9 cellular contexts compared by ENCODE assay signal in genomic region chr4:110510955-110511544, GRCh38. TPM values are rescaled to one million over a fixed set of nuclear protein-coding genes. Genes with fewer than 3 reads are reported as not detected.
DNase-seq lines count a peak whose midpoint lies in the region; ATAC-seq, FAIRE-seq and TF ChIP-seq lines count a peak whose summit lies in the region.
"Had no signal": no experiment of that assay in that cellular context is flagged by ENCODE, and none has a peak within 500 bp of the region (broad histone marks: within the 10 kb centered on the region; RNA-seq: fewer than 3 reads in every experiment).

No MANE protein-coding gene starts in this region.

- TF ChIP-seq CTCF in MCF 10A (IDR thresholded peaks at IDR 0.05; ENCODE audit: unreplicated experiment), result peak; percentile 84
- peak; percentile 55 for TF ChIP-seq CTCF in kidney (IDR thresholded peaks at IDR 0.05; ENCODE audit: borderline replicate concordance, extremely low read depth, insufficient read depth)
- TF ChIP-seq CTCF in upper lobe of right lung (IDR thresholded peaks at IDR 0.05), result peak; percentile 79

- H3K4me3 Mint-ChIP-seq in activated CD8-positive, alpha-beta memory T cell treated with anti-CD3 and anti-CD28 coated beads, Interleukin-2, amount 10 ng/mL, durations not matched to agents 7 days and 5 days, result no peak overlapping the region
- no peak overlapping the region for H3K4me3 Mint-ChIP-seq in MCF 10A (ENCODE audit: unreplicated experiment)
- H3K4me3 Mint-ChIP-seq: activated naive CD4-positive, alpha-beta T cell treated with anti-CD3 and anti-CD28 coated beads, Interleukin-2, amount 50 U/mL, for 24 hours had no signal

- DNase-seq in activated CD8-positive, alpha-beta memory T cell treated with anti-CD3 and anti-CD28 coated beads, Interleukin-2, amount 10 ng/mL, durations not matched to agents 7 days and 5 days, result no peak
- no peak for DNase-seq in activated CD8-positive, alpha-beta memory T cell treated with anti-CD3 and anti-CD28 coated beads, Interleukin-2, amount 50 U/mL, for 4 hours
- DNase-seq in NCI-H510A (lab: John Stamatoyannopoulos, UW) (peak; percentile 3), MCF 10A (ENCODE audit: unreplicated experiment) (peak; percentile 68), kidney (no peak), upper lobe of right lung (no peak)

- peak; percentile 90 for FAIRE-seq in kidney (lab: Jason Lieb, UNC)

- peaks cover 9% of the 10 kb centered on the region for H3K4me1 Mint-ChIP-seq in activated CD8-positive, alpha-beta memory T cell treated with anti-CD3 and anti-CD28 coated beads, Interleukin-2, amount 10 ng/mL, durations not matched to agents 7 days and 5 days
- H3K4me1 Mint-ChIP-seq in MCF 10A (ENCODE audit: insufficient read depth, unreplicated experiment), result no peaks in the 10 kb centered on the region

- no peak overlapping the region for H3K4me3 ChIP-seq in kidney (ENCODE audit: low read length in 2 of 2)
- H3K4me3 ChIP-seq in upper lobe of right lung, result no peak overlapping the region

- CTCF ChIA-PET in activated CD8-positive, alpha-beta memory T cell treated with anti-CD3 and anti-CD28 coated beads, Interleukin-2, amount 10 ng/mL, durations not matched to agents 7 days and 5 days (lab: Charles Lee), result interaction anchor here (1.0 to 12.6 kb wide), 7 partner anchors 167 to 810 kb away, joined by 3 to 212 read pairs (median 4); no protein-coding TSS in a partner anchor
- CTCF ChIA-PET in MCF 10A (lab: Yijun Ruan, JAX), result interaction anchor here (0.6 to 17.4 kb wide), 42 partner anchors 7 to 1162 kb away, joined by 3 to 744 read pairs (median 4); partner anchors contain the start of gene ELOVL6

- H3K27ac ChIP-seq in kidney (ENCODE audit: low read depth in 2 of 2, low read length in 2 of 2), result no peak overlapping the region
- no peak overlapping the region for H3K27ac ChIP-seq in upper lobe of right lung

- intact Hi-C loops in MCF 10A (cut with micrococcal nuclease) (loop anchor here (1.0 kb wide), 2 partner anchors 506 to 512 kb away; no protein-coding TSS in a partner anchor), kidney (cut with DNase I) (loop anchor here (5.0 kb wide), 2 partner anchors 194 to 509 kb away; no protein-coding TSS in a partner anchor), upper lobe of right lung (cut with DNase I) (loop anchor here (10.0 kb wide), 1 partner anchor 196 kb away; no protein-coding TSS in a partner anchor)

- H3K27ac Mint-ChIP-seq in activated CD8-positive, alpha-beta memory T cell treated with anti-CD3 and anti-CD28 coated beads, Interleukin-2, amount 10 ng/mL, durations not matched to agents 7 days and 5 days, result no peak overlapping the region
- H3K27ac Mint-ChIP-seq in MCF 10A (ENCODE audit: low read depth, unreplicated experiment), result no peak overlapping the region
- H3K27ac Mint-ChIP-seq: activated naive CD4-positive, alpha-beta T cell treated with anti-CD3 and anti-CD28 coated beads, Interleukin-2, amount 50 U/mL, for 24 hours had no signal

- peak; percentile 74 for ATAC-seq in activated CD8-positive, alpha-beta memory T cell treated with anti-CD3 and anti-CD28 coated beads, Interleukin-2, amount 10 ng/mL, durations not matched to agents 7 days and 5 days
- ATAC-seq in HG03103 (IDR thresholded peaks at IDR 0.05; ENCODE audit: low read depth, unreplicated experiment) (peak; percentile 48), upper lobe of right lung (peak; percentile 75), HG03571 (IDR thresholded peaks at IDR 0.05; ENCODE audit: unreplicated experiment) (no peak)

- H3K36me3 ChIP-seq in kidney (ENCODE audit: control insufficient read depth in 1 of 2, insufficient read depth in 2 of 2, low read length in 2 of 2) (no peaks in the 10 kb centered on the region), upper lobe of right lung (no peaks in the 10 kb centered on the region)

- no peaks in the 10 kb centered on the region for H3K9me3 Mint-ChIP-seq in activated CD8-positive, alpha-beta memory T cell treated with anti-CD3 and anti-CD28 coated beads, Interleukin-2, amount 10 ng/mL, durations not matched to agents 7 days and 5 days (ENCODE audit: low read depth)
- H3K9me3 Mint-ChIP-seq in MCF 10A (ENCODE audit: unreplicated experiment), result no peaks in the 10 kb centered on the region
- H3K9me3 Mint-ChIP-seq: activated naive CD4-positive, alpha-beta T cell treated with anti-CD3 and anti-CD28 coated beads, Interleukin-2, amount 50 U/mL, for 24 hours had no signal

- H3K9ac ChIP-seq in kidney (ENCODE audit: low read length in 2 of 2), result no peak overlapping the region

- H3K4me1 ChIP-seq in kidney (ENCODE audit: control insufficient read depth in 1 of 2, insufficient read depth in 1 of 2, low read depth in 1 of 2, low read length in 2 of 2) (no peaks in the 10 kb centered on the region), upper lobe of right lung (no peaks in the 10 kb centered on the region)

- no TSS peak for BruUV-seq in MCF 10A (replicated peaks; lab: Mats Ljungman, UMichigan)

- no peaks in the 10 kb centered on the region for H3K9me3 ChIP-seq in kidney (ENCODE audit: control insufficient read depth in 1 of 2, low read length in 2 of 2)
- no peaks in the 10 kb centered on the region for H3K9me3 ChIP-seq in upper lobe of right lung

- POLR2A ChIA-PET in MCF 10A (lab: Yijun Ruan, JAX), result interaction anchor here (0.9 kb wide), 1 partner anchor 314 kb away, joined by 3 read pairs; no protein-coding TSS in a partner anchor

- no peaks in the 10 kb centered on the region for H3K36me3 Mint-ChIP-seq in activated CD8-positive, alpha-beta memory T cell treated with anti-CD3 and anti-CD28 coated beads, Interleukin-2, amount 10 ng/mL, durations not matched to agents 7 days and 5 days
- no peaks in the 10 kb centered on the region for H3K36me3 Mint-ChIP-seq in MCF 10A (ENCODE audit: insufficient read depth, unreplicated experiment)
- H3K36me3 Mint-ChIP-seq: activated naive CD4-positive, alpha-beta T cell treated with anti-CD3 and anti-CD28 coated beads, Interleukin-2, amount 50 U/mL, for 24 hours had no signal

- H3K27me3 Mint-ChIP-seq in activated CD8-positive, alpha-beta memory T cell treated with anti-CD3 and anti-CD28 coated beads, Interleukin-2, amount 10 ng/mL, durations not matched to agents 7 days and 5 days, result peaks cover under 1% of the 10 kb centered on the region
- no peaks in the 10 kb centered on the region for H3K27me3 Mint-ChIP-seq in MCF 10A (ENCODE audit: insufficient read depth, unreplicated experiment)
- H3K27me3 Mint-ChIP-seq: activated naive CD4-positive, alpha-beta T cell treated with anti-CD3 and anti-CD28 coated beads, Interleukin-2, amount 50 U/mL, for 24 hours had no signal

- H3K27me3 ChIP-seq in upper lobe of right lung, result no peaks in the 10 kb centered on the region

RNA-seq across cellular contexts. Expression of gene ENPEP, which starts 35.1 kb away (rescaled TPM):
- total RNA-seq in activated CD8-positive, alpha-beta memory T cell treated with anti-CD3 and anti-CD28 coated beads, Interleukin-2, amount 10 ng/mL, durations not matched to agents 7 days and 5 days, result under 1 TPM; 0.54 to 0.93 TPM
- not detected in 2 replicates for total RNA-seq in MCF 10A (2022)
- total RNA-seq in kidney, result 39.9 TPM
- polyA plus RNA-seq in kidney (ENCODE audit: insufficient read depth, low read depth, low replicate concordance), result 83.2 TPM
- total RNA-seq in upper lobe of right lung, result 7.5 TPM

Comparison
In these comparisons a context has a peak if more than half of its experiments do, and no peak if none do; other contexts are left out.
1. DNase-seq: peak in NCI-H510A (single experiment) and MCF 10A (single experiment); none in activated CD8-positive, alpha-beta memory T cell treated with anti-CD3 and anti-CD28 coated beads, Interleukin-2, amount 10 ng/mL, durations not matched to agents 7 days and 5 days (single experiment), activated CD8-positive, alpha-beta memory T cell treated with anti-CD3 and anti-CD28 coated beads, Interleukin-2, amount 50 U/mL, for 4 hours (single experiment), kidney (single experiment) and upper lobe of right lung (single experiment).
2. Peak in every context shown above with its lines, with median percentiles within 50 percentile points of each other: CTCF ChIP-seq.